Comparison of ENCODE assay signal across 21 cellular contexts in the genomic region with DNA sequence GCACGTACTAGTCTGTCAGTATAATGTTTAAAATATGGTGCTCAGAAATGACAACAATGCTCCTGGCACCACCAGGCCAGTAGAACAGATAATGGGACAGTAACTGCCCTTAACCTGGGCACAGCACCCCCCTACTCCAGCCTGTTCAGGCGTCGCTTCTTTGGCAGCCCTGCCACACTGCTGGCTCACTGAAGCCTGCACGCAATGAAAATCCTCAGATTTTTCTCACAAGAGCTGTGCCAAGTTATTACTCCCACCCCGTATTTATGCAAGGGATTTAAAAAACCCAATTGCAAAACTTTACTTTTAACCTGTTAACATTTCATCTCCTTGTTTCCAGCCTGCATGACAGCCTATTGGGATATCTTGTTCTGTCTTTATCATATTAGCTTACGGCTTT. TPM values are rescaled to one million over a fixed set of nuclear protein-coding genes. Genes with fewer than 3 reads are reported as not detected.
"Had no signal": no experiment of that assay in that cellular context is flagged by ENCODE, and none has a peak within 500 bp of the region (broad histone marks: within the 10 kb centered on the region; RNA-seq: fewer than 3 reads in every experiment).

No MANE protein-coding gene starts in this region.

- H3K27me3 ChIP-seq: gastrocnemius medialis, ovary, sigmoid colon, spleen, tibial nerve, uterus had no signal

- H3K27ac ChIP-seq: gastrocnemius medialis, ovary, sigmoid colon, spleen, tibial nerve, uterus had no signal

- H3K4me1 ChIP-seq: gastrocnemius medialis, sigmoid colon, spleen, tibial nerve, uterus had no signal

- DNase-seq: activated B cell treated with CpG ODN at 0.5 μM for 24 hours; activated CD4-positive, alpha-beta memory T cell treated with anti-CD3 and anti-CD28 coated beads, Interleukin-2, amount 10 ng/mL, durations not matched to agents 7 days and 5 days; activated CD4-positive, alpha-beta T cell treated with anti-CD3 and anti-CD28 coated beads for 48 hours; activated naive CD4-positive, alpha-beta T cell treated with anti-CD3 and anti-CD28 coated beads, Interleukin-2, amount 10 ng/mL, durations not matched to agents 7 days and 5 days; activated naive CD8-positive, alpha-beta T cell treated with anti-CD3 and anti-CD28 coated beads, Interleukin-2, amount 50 U/mL, for 24 hours; activated T-cell treated with anti-CD3 and anti-CD28 coated beads, Interleukin-2, amount 50 U/mL, for 24 hours; cerebellar nuclear complex; effector CD8-positive, alpha-beta T cell; gastrocnemius medialis; head of caudate nucleus; left ventricle myocardium superior; naive B cell; sigmoid colon; spleen; stimulated activated naive B cell treated with anti-CD40 and anti-IgM and Interleukin-4, amounts not matched to agents 10 μg/mL and 1 μg/mL and 100 μg/mL, for 72 hours; SW 1271; T-helper 2 cell; uterus had no signal

- H3K4me3 ChIP-seq: gastrocnemius medialis, ovary, sigmoid colon, spleen, tibial nerve, uterus had no signal

- H3K9me3 ChIP-seq: gastrocnemius medialis, ovary, sigmoid colon, spleen, tibial nerve, uterus had no signal

- ATAC-seq: activated naive CD8-positive, alpha-beta T cell treated with anti-CD3 and anti-CD28 coated beads, Interleukin-2, amount 50 U/mL, for 24 hours; esophagus mucosa; gastrocnemius medialis; left ventricle myocardium superior; stimulated activated naive B cell treated with anti-CD40 and anti-IgM and Interleukin-4, amounts not matched to agents 10 μg/mL and 1 μg/mL and 100 μg/mL, for 72 hours had no signal

- H3K36me3 ChIP-seq: gastrocnemius medialis, ovary, sigmoid colon, spleen, tibial nerve, uterus had no signal

RNA-seq across cellular contexts. Expression of gene LAMB1, which starts 56.6 kb away (rescaled TPM):
- total RNA-seq: activated B cell treated with CpG ODN at 0.5 μM for 24 hours; activated CD4-positive, alpha-beta memory T cell treated with anti-CD3 and anti-CD28 coated beads, Interleukin-2, amount 10 ng/mL, durations not matched to agents 7 days and 5 days had no signal
